ENCODE assay signal across 25 cellular contexts in the genomic region with DNA sequence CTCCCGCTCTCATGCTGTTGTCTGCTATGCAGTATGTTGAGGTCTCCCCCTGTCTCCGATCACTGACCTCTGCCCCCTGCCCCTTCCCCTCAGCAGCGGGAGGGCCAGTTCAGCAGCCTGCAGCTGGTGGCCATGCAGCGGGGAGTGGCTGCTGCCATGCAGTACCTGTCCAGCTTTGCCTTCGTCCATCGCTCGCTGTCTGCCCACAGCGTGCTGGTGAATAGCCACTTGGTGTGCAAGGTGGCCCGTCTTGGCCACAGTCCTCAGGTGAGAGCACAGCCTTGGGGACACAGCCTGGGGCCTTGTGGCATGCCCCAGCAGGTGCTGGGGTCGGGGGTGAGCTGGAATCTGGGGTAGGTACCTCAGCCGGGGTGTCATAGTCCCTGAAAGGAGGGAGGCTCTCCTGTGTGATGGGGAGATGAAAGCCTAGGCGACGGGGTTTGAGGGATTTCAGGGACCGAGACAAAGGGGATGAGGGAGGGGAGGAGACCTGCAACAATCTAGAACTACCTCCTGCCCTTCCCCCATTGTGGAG. TPM values are rescaled to one million over a fixed set of nuclear protein-coding genes. Genes with fewer than 3 reads are reported as not detected.
A peak's percentile ranks its signal among the peaks of the same experiment; 100 is the strongest.
DNase-seq lines count a peak whose midpoint lies in the region; ATAC-seq and TF ChIP-seq lines count a peak whose summit lies in the region.
"Had no signal": no experiment of that assay in that cellular context is flagged by ENCODE, and none has a peak within 500 bp of the region (broad histone marks: within the 10 kb centered on the region; RNA-seq: fewer than 3 reads in every experiment).

No MANE protein-coding gene starts in this region.

- WGBS in right cardiac atrium = 83% methylated on average over 14 of the region's 14 CpGs

- ATAC-seq in right cardiac atrium = no peak
- ATAC-seq in GM21717 (IDR thresholded peaks at IDR 0.05; ENCODE audit: unreplicated experiment) = no peak
- ATAC-seq in GM19023 (IDR thresholded peaks at IDR 0.05; ENCODE audit: unreplicated experiment) = no peak

- H3K4me1 ChIP-seq in right atrium auricular region (no peaks in the 10 kb centered on the region), right cardiac atrium (ENCODE audit: control insufficient read depth, insufficient read depth, low read length) (no peaks in the 10 kb centered on the region)
- H3K4me1 ChIP-seq: HAP-1 had no signal

- no peaks in the 10 kb centered on the region for H3K27me3 ChIP-seq in right atrium auricular region
- H3K27me3 ChIP-seq in right cardiac atrium (ENCODE audit: control insufficient read depth, insufficient read depth) = no peaks in the 10 kb centered on the region

- no peak overlapping the region for H3K4me3 ChIP-seq in right atrium auricular region
- no peak overlapping the region for H3K4me3 ChIP-seq in right cardiac atrium (ENCODE audit: low read length)
- H3K4me3 ChIP-seq: HAP-1, PC-9 had no signal

- TF ChIP-seq CTCF in right atrium auricular region (IDR thresholded peaks at IDR 0.05) = no peak

- no peaks in the 10 kb centered on the region for H3K9me3 ChIP-seq in right atrium auricular region
- no peaks in the 10 kb centered on the region for H3K9me3 ChIP-seq in right cardiac atrium (ENCODE audit: control insufficient read depth, low read length)
- H3K9me3 ChIP-seq: HAP-1 had no signal

- DNase-seq in right atrium auricular region (ENCODE audit: low spot score) (peak; percentile 44), right cardiac atrium (no peak), ecto neural progenitor cell (ENCODE audit: low spot score) (peak; percentile 32), mucosa of gallbladder (ENCODE audit: low spot score) (peak; percentile 7), DMS 273 (lab: John Stamatoyannopoulos, UW; ENCODE audit: unreplicated experiment) (no peak)
- DNase-seq: CD4-positive, alpha-beta T cell; COR-L47; DMS 273 treated with DMSO at 0.1 percent for 48 hours; DMS79 treated with DMSO at 0.1 percent for 48 hours; KBM-7; MM.1S; NCI-H1092; NCI-H146; NCI-H2029; NCI-H2227 treated with DMSO at 0.1 percent for 48 hours; NCI-H510A; RPMI8226; SHP77 treated with DMSO at 0.1 percent for 48 hours had no signal

- no peaks in the 10 kb centered on the region for H3K36me3 ChIP-seq in right atrium auricular region
- H3K36me3 ChIP-seq: HAP-1 had no signal

- no peak overlapping the region for H3K27ac ChIP-seq in right atrium auricular region
- H3K27ac ChIP-seq in right cardiac atrium (ENCODE audit: low read length) = no peak overlapping the region
- H3K27ac ChIP-seq: HL-60, PC-9 had no signal

- intact Hi-C loops in right cardiac atrium (cut with DNase I) = no loop called here

RNA-seq across cellular contexts. Expression of gene EPHB6, which starts 14.1 kb away (rescaled TPM):
- total RNA-seq in right atrium auricular region = 10 to 100 TPM in 1 of 2 donors, 1 to 10 TPM in 1; 8.2 to 19.4 TPM
- 10 to 100 TPM in 1 of 4 donors, 1 to 10 TPM in 3; 3.8 to 11.3 (median 6.7) TPM for total RNA-seq in right cardiac atrium
- 6.9 TPM for polyA plus RNA-seq in right cardiac atrium
- 16.7 TPM for total RNA-seq in mucosa of gallbladder
- total RNA-seq: HepG2 had no signal
- polyA plus RNA-seq: HepG2 had no signal

RNA-seq across cellular contexts. Expression of gene TRPV6, which starts 16.6 kb away (rescaled TPM):
- total RNA-seq in right atrium auricular region (under 1 TPM; 0.19 to 0.71 TPM), right cardiac atrium (not detected), mucosa of gallbladder (47.3 TPM)
- not detected for polyA plus RNA-seq in right cardiac atrium
- total RNA-seq: CD4-positive, alpha-beta T cell; HepG2 had no signal
- polyA plus RNA-seq: BJ, HepG2 had no signal

Comparison
In these comparisons a context has a peak if more than half of its experiments do, and no peak if none do; other contexts are left out.
1. DNase-seq: peak in right atrium auricular region (single experiment), ecto neural progenitor cell (single experiment) and mucosa of gallbladder (single experiment); none in right cardiac atrium (0 of 3) and DMS 273 (single experiment).
2. RNA of gene TRPV6, which starts 16.6 kb away (total RNA-seq): 47.3 TPM in mucosa of gallbladder (single experiment); 0.19 to 0.71 TPM in right atrium auricular region and not detected in right cardiac atrium; every median in the first group is over 10 times any median in the second.